Comparison of ENCODE assay signal across 34 cellular contexts in the genomic region with DNA sequence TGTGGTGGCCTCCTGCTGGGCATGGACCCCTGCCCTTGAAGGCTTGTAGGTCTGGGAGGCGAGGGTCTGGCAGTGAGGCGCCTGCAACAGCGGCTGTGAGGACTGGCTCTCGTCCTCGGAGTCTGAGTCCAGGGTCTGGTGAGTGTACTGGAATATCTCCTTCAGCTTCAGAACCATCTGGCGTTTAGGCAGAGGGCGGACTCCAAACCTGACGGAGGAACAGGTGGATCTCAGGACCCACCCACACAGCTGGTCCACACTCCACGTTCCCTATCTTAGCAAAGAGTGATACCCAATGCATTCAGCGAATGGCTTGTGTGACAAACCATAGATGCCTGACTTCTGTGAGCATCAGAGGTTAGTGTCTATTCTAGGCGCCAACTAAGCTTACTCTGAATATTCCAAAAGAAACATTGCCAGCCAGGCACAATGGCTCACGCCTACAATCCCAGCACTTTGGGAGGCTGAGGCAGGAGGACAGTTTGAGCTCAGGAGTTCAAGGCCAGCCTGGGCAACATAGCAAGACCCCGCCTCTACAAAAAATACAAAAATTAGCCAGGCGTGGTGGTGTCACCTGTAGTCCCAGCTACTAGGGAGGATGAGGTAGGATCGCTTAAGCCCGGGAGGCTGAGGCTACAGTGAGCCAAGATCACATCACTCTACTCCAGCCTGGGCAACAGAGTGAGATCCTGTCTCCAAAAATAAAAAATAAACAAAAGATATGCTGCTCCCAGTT. TPM values are rescaled to one million over a fixed set of nuclear protein-coding genes. Genes with fewer than 3 reads are reported as not detected.
"Had no signal": no experiment of that assay in that cellular context is flagged by ENCODE, and none has a peak within 500 bp of the region (broad histone marks: within the 10 kb centered on the region; RNA-seq: fewer than 3 reads in every experiment).

No MANE protein-coding gene starts in this region.

- H3K27ac Mint-ChIP-seq: activated CD4-positive, alpha-beta memory T cell treated with anti-CD3 and anti-CD28 coated beads for 36 hours; activated naive CD4-positive, alpha-beta T cell treated with anti-CD3 and anti-CD28 coated beads, Interleukin-2, amount 10 ng/mL, durations not matched to agents 7 days and 5 days; activated naive CD8-positive, alpha-beta T cell; activated T-helper 1 cell treated with anti-CD3 and anti-CD28 coated beads, Interleukin-12 subunit alpha, Interleukin-12 subunit beta, Interleukin-2, Interleukin-4 antibody, amounts not matched to agents 30 ng/mL and 10 ng/mL and 1 ng/mL, durations not matched to agents 14 hours and 24 hours and 36 hours; T-helper 1 cell treated with Interleukin-12 subunit alpha and Interleukin-12 subunit beta and Interleukin-4 antibody, amounts not matched to agents 30 μg/mL and 1 μg/mL, for 36 hours; T-helper 2 cell treated with Interferon-gamma antibody and Interleukin-4, amounts not matched to agents 5 μg/mL and 100 μg/mL, for 36 hours had no signal

- DNase-seq: activated CD4-positive, alpha-beta memory T cell treated with anti-CD3 and anti-CD28 coated beads for 36 hours; activated CD4-positive, alpha-beta T cell treated with anti-CD3 and anti-CD28 coated beads for 4 hours; activated CD4-positive, alpha-beta T cell treated with anti-CD3 and anti-CD28 coated beads, Interleukin-2, amount 50 U/mL, for 1 hour; activated CD4-positive, CD25-positive, alpha-beta regulatory T cell treated with anti-CD3 and anti-CD28 coated beads, Interleukin-2, amount 50 U/mL, for 72 hours; activated CD8-positive, alpha-beta memory T cell treated with anti-CD3 and anti-CD28 coated beads, Interleukin-2, amount 50 U/mL, for 4 hours; activated effector memory CD4-positive, alpha-beta T cell treated with Interleukin-2 at 50 U/mL for 16 hours; activated naive CD4-positive, alpha-beta T cell treated with anti-CD3 and anti-CD28 coated beads, Interleukin-2, amount 10 ng/mL, durations not matched to agents 7 days and 5 days; activated T-cell treated with anti-CD3 and anti-CD28 coated beads for 4 hours; activated T-cell treated with anti-CD3 and anti-CD28 coated beads, Interleukin-2, amount 50 U/mL, for 4 hours; cerebellar nuclear complex; Karpas-422; KBM-7; NCI-H1105; NCI-H1417 treated with DMSO at 0.1 percent for 48 hours; NCI-H187 treated with DMSO at 0.1 percent for 48 hours; NCI-H2081; NCI-H345; NCI-H526; NCI-H748 treated with DMSO at 0.1 percent for 48 hours; NK-92 treated with Interleukin-12 subunit alpha and Interleukin-12 subunit beta, amount 100 ng/mL, for 24 hours; PC-3; Peyer's patch; RPMI8226; SHP77 treated with DMSO at 0.1 percent for 48 hours; SK-N-SH had no signal

- H3K9ac ChIP-seq: SK-N-SH had no signal

- H3K27ac ChIP-seq: ascending aorta, Peyer's patch, SJSA1 had no signal

- H3K4me1 ChIP-seq: ascending aorta, SJSA1 had no signal

- H3K27me3 ChIP-seq: ascending aorta, Peyer's patch, SJSA1 had no signal

- H3K4me3 ChIP-seq: ascending aorta, Peyer's patch, SJSA1 had no signal

- H3K27me3 Mint-ChIP-seq: activated CD4-positive, alpha-beta memory T cell treated with anti-CD3 and anti-CD28 coated beads for 36 hours; activated naive CD4-positive, alpha-beta T cell treated with anti-CD3 and anti-CD28 coated beads, Interleukin-2, amount 10 ng/mL, durations not matched to agents 7 days and 5 days; activated naive CD8-positive, alpha-beta T cell had no signal

- ATAC-seq: activated T-cell treated with anti-CD3 and anti-CD28 coated beads, Interleukin-2, amount 50 U/mL, for 4 hours; PC-3 had no signal

- H3K36me3 Mint-ChIP-seq: activated CD4-positive, alpha-beta memory T cell treated with anti-CD3 and anti-CD28 coated beads for 36 hours; activated naive CD8-positive, alpha-beta T cell had no signal

- H3K4me2 ChIP-seq: SK-N-SH had no signal

- H3K9me3 Mint-ChIP-seq: activated CD4-positive, alpha-beta memory T cell treated with anti-CD3 and anti-CD28 coated beads for 36 hours; activated naive CD4-positive, alpha-beta T cell treated with anti-CD3 and anti-CD28 coated beads, Interleukin-2, amount 10 ng/mL, durations not matched to agents 7 days and 5 days; activated T-cell treated with anti-CD3 and anti-CD28 coated beads, Interleukin-2, amount 50 U/mL, for 4 hours; activated T-helper 1 cell treated with anti-CD3 and anti-CD28 coated beads, Interleukin-12 subunit alpha, Interleukin-12 subunit beta, Interleukin-2, Interleukin-4 antibody, amounts not matched to agents 30 ng/mL and 10 ng/mL and 1 ng/mL, durations not matched to agents 14 hours and 24 hours and 36 hours; T-helper 1 cell treated with Interleukin-12 subunit alpha and Interleukin-12 subunit beta and Interleukin-4 antibody, amounts not matched to agents 30 μg/mL and 1 μg/mL, for 36 hours; T-helper 2 cell treated with Interferon-gamma antibody and Interleukin-4, amounts not matched to agents 5 μg/mL and 100 μg/mL, for 36 hours had no signal

- H3K9me3 ChIP-seq: ascending aorta, Peyer's patch, SJSA1, SK-N-SH had no signal

- FAIRE-seq: TTC549 had no signal

- H3K4me3 Mint-ChIP-seq: activated CD4-positive, alpha-beta memory T cell treated with anti-CD3 and anti-CD28 coated beads for 36 hours; activated naive CD4-positive, alpha-beta T cell treated with anti-CD3 and anti-CD28 coated beads, Interleukin-2, amount 10 ng/mL, durations not matched to agents 7 days and 5 days; activated naive CD8-positive, alpha-beta T cell; activated T-cell treated with anti-CD3 and anti-CD28 coated beads, Interleukin-2, amount 50 U/mL, for 4 hours; activated T-helper 1 cell treated with anti-CD3 and anti-CD28 coated beads, Interleukin-12 subunit alpha, Interleukin-12 subunit beta, Interleukin-2, Interleukin-4 antibody, amounts not matched to agents 30 ng/mL and 10 ng/mL and 1 ng/mL, durations not matched to agents 14 hours and 24 hours and 36 hours; T-helper 1 cell treated with Interleukin-12 subunit alpha and Interleukin-12 subunit beta and Interleukin-4 antibody, amounts not matched to agents 30 μg/mL and 1 μg/mL, for 36 hours; T-helper 2 cell treated with Interferon-gamma antibody and Interleukin-4, amounts not matched to agents 5 μg/mL and 100 μg/mL, for 36 hours had no signal

RNA-seq across cellular contexts. Expression of a gene that starts 6.3 kb away (rescaled TPM):
- total RNA-seq: MCF 10A, NCI-H460, PC-3, SJSA1 had no signal
- polyA plus RNA-seq: SK-N-SH had no signal
